ENCODE assay signal across 8 cellular contexts in genomic region chr16:11677451-11677951, GRCh38. TPM values are rescaled to one million over a fixed set of nuclear protein-coding genes. Genes with fewer than 3 reads are reported as not detected.
DNase-seq lines count a peak whose midpoint lies in the region; ATAC-seq and TF ChIP-seq lines count a peak whose summit lies in the region.

No MANE protein-coding gene starts in this region.

- H3K27ac ChIP-seq in PC-9 (no peak overlapping the region), gastrocnemius medialis (peak overlapping the region; percentile 91 to 99 (median 97)), SJCRH30 (no peak overlapping the region)

- no peaks in the 10 kb centered on the region for H3K9me3 ChIP-seq in PC-9 (ENCODE audit: insufficient read depth, low read depth)
- no peaks in the 10 kb centered on the region for H3K9me3 ChIP-seq in gastrocnemius medialis
- no peaks in the 10 kb centered on the region for H3K9me3 ChIP-seq in SJCRH30 (replicated peaks)

- H2AFZ ChIP-seq in PC-9: no peak overlapping the region

- intact Hi-C loops in PC-9 (cut with micrococcal nuclease; ENCODE audit: unreplicated experiment): loop anchor here (10.0 kb wide), 1 partner anchor 273 kb away; no protein-coding TSS in a partner anchor
- intact Hi-C loops in gastrocnemius medialis (cut with DNase I; ENCODE audit: low total_unique reads): loop anchor here (5.0 kb wide), 1 partner anchor 735 kb away; the partner anchor contains the start of genes CLEC16A and DEXI

- no peak for TF ChIP-seq CTCF in PC-9 (conservative IDR thresholded peaks at IDR 0.05)
- no peak for TF ChIP-seq CTCF in foreskin fibroblast (IDR thresholded peaks at IDR 0.05; ENCODE audit: low read depth, low read length)
- no peak for TF ChIP-seq CTCF in gastrocnemius medialis (IDR thresholded peaks at IDR 0.05 in 4 of 5, conservative IDR thresholded peaks at IDR 0.05 in 1 of 5)

- H4K20me1 ChIP-seq in PC-9 (ENCODE audit: insufficient read depth): no peaks in the 10 kb centered on the region

- H3K4me1 ChIP-seq in PC-9 (replicated peaks; ENCODE audit: insufficient read depth) (no peaks in the 10 kb centered on the region), gastrocnemius medialis (peaks cover 97% of the 10 kb centered on the region in 2 donors), SJCRH30 (peaks cover 43% of the 10 kb centered on the region)

- peak; percentile 44 to 58 for TF ChIP-seq POLR2A in gastrocnemius medialis (IDR thresholded peaks at IDR 0.05)

- H3K27me3 ChIP-seq in PC-9 (ENCODE audit: insufficient read depth, low read depth) (no peaks in the 10 kb centered on the region), gastrocnemius medialis (no peaks in the 10 kb centered on the region), SJCRH30 (no peaks in the 10 kb centered on the region)

- peak in 1 of 2 donors; percentile 2 for ATAC-seq in gastrocnemius medialis
- no peak for ATAC-seq in HG03175 (IDR thresholded peaks at IDR 0.05; ENCODE audit: unreplicated experiment)

- H3K9me2 ChIP-seq in PC-9 (ENCODE audit: insufficient read depth): no peaks in the 10 kb centered on the region

- in situ Hi-C loops in gastrocnemius medialis (cut with MboI; ENCODE audit: low sequenced_read_pairs in 4 of 4): no loop called here

- H3K79me2 ChIP-seq in PC-9 (ENCODE audit: low read depth): no peaks in the 10 kb centered on the region

- DNase-seq in EH (ENCODE audit: low read depth) (peak; percentile 38), PC-9 (no peak), foreskin fibroblast (peak; percentile 60 to 84), gastrocnemius medialis (peak in 1 of 2 donors; percentile 78), NCI-H69 (lab: John Stamatoyannopoulos, UW) (no peak), SJCRH30 (no peak), activated gamma-delta T cell (lab: John Stamatoyannopoulos, UW) (no peak)

- H3K36me3 ChIP-seq in PC-9 (ENCODE audit: low read depth): 0 out of 2 replicates have a peak, but pooled peaks cover 4% of the 10 kb centered on the region
- peaks cover 0 to 22% of the 10 kb centered on the region in 2 donors for H3K36me3 ChIP-seq in gastrocnemius medialis
- H3K36me3 ChIP-seq in SJCRH30: peaks cover 36% of the 10 kb centered on the region

- peaks cover 16% of the 10 kb centered on the region; the same call in 1 of the 2 replicates for H3F3A ChIP-seq in PC-9 (ENCODE audit: insufficient read depth, low read depth)

- no peak overlapping the region for H3K4me3 ChIP-seq in PC-9
- no peak overlapping the region for H3K4me3 ChIP-seq in foreskin fibroblast (ENCODE audit: low read depth in 1 of 2, low read length in 2 of 2)
- H3K4me3 ChIP-seq in gastrocnemius medialis: no peak overlapping the region
- H3K4me3 ChIP-seq in SJCRH30: no peak overlapping the region

- CTCF ChIA-PET in PC-9 (lab: Charles Lee): interaction anchor here (1.5 kb wide), 1 partner anchor 145 kb away, joined by 3 read pairs; no protein-coding TSS in a partner anchor

- BruUV-seq in PC-9 (replicated peaks; lab: Mats Ljungman, UMichigan): TSS peak; percentile 5

- POLR2A ChIA-PET in PC-9 (lab: Charles Lee; ENCODE audit: unreplicated experiment): interaction anchor here (0.6 kb wide), 1 partner anchor 504 kb away, joined by 5 read pairs; no protein-coding TSS in a partner anchor

- H3K4me2 ChIP-seq in PC-9: no peak overlapping the region

RNA-seq across cellular contexts. Expression of gene SNN, which starts 9.2 kb away (rescaled TPM):
- total RNA-seq in PC-9 (2021) (12.6 and 17.0 TPM in 2 replicates), gastrocnemius medialis (10 to 100 TPM; 22.5 to 94.5 (median 78.1) TPM)
- total RNA-seq in SJCRH30 (2014; rRNA removed; shearing (Covaris generic)): 11.7 and 12.0 TPM in 2 replicates

Comparison
In these comparisons a context has a peak if more than half of its experiments do, and no peak if none do; other contexts are left out.
1. DNase-seq: peak in EH (single experiment) and foreskin fibroblast (2 of 2); none in PC-9 (0 of 2), NCI-H69 (single experiment), SJCRH30 (0 of 2) and activated gamma-delta T cell (single experiment).
2. H3K27ac ChIP-seq: peak in gastrocnemius medialis (4 of 4); none in PC-9 (single experiment) and SJCRH30 (single experiment).